Comparison of ENCODE assay signal across 9 cellular contexts in genomic region chr13:77386880-77387606, GRCh38.
DNase-seq lines count a peak whose midpoint lies in the region; ATAC-seq, FAIRE-seq and TF ChIP-seq lines count a peak whose summit lies in the region.
"Had no signal": no experiment of that assay in that cellular context is flagged by ENCODE, and none has a peak within 500 bp of the region (broad histone marks: within the 10 kb centered on the region; RNA-seq: fewer than 3 reads in every experiment).

No MANE protein-coding gene starts in this region.

- H4K8ac ChIP-seq in IMR-90 (ENCODE audit: low read depth in 2 of 2, low read length in 2 of 2): peak overlapping the region in 1 of 2 experiments; percentile 43; a peak in 1 of 4 replicates

- H3K4me3 ChIP-seq in right lobe of liver: no peak overlapping the region
- H3K4me3 ChIP-seq in HepG2 (replicated peaks in 1 of 3; ENCODE audit: insufficient read depth in 1 of 3, low read depth in 2 of 3, low read length in 3 of 3): no peak overlapping the region
- no peak overlapping the region for H3K4me3 ChIP-seq in IMR-90 (ENCODE audit: insufficient read depth, low read depth, low read length)
- no peak overlapping the region for H3K4me3 ChIP-seq in foreskin fibroblast (ENCODE audit: low read depth in 1 of 2, low read length in 2 of 2)
- H3K4me3 ChIP-seq in vagina: no peak overlapping the region

- no peak for FAIRE-seq in HepG2 (lab: Jason Lieb, UNC)

- peak overlapping the region; percentile 7; the same call in 1 of the 2 replicates for H3K14ac ChIP-seq in IMR-90 (replicated peaks; ENCODE audit: low read depth, low read length)

- 42% methylated on average over 5 of the region's 5 CpGs for whole genome bisulfite sequencing in right lobe of liver (ENCODE audit: insufficient coverage, low coverage, low lambda C conversion rate, missing lambda C conversion rate)
- 8% methylated on average over 4 of the region's 5 CpGs for WGBS in HepG2 (ENCODE audit: low lambda C conversion rate)
- no CpG with 5 or more reads among the region's 5 CpGs for WGBS in IMR-90 (ENCODE audit: extremely low coverage in 2 of 2, insufficient read length in 1 of 2), 2 experiments

- no peaks in the 10 kb centered on the region for H3K79me1 ChIP-seq in IMR-90 (ENCODE audit: low read depth in 1 of 2, low read length in 2 of 2)

- dilution Hi-C loops in IMR-90 (cut with HindIII; ENCODE audit: low sequenced_read_pairs, unreplicated experiment): no loop called here

- peak overlapping the region; percentile 9; the same call in 1 of the 3 replicates for H2BK15ac ChIP-seq in IMR-90 (ENCODE audit: low read depth, low read length)

- H4K20me1 ChIP-seq in HepG2 (ENCODE audit: insufficient read depth, low read length): no peaks in the 10 kb centered on the region
- no peaks in the 10 kb centered on the region for H4K20me1 ChIP-seq in IMR-90 (ENCODE audit: insufficient read depth, low read length)

- intact Hi-C loops in right lobe of liver (cut with DNase I): no loop called here
- intact Hi-C loops in HepG2 (cut with micrococcal nuclease; ENCODE audit: unreplicated experiment): no loop called here
- intact Hi-C loops in IMR-90 (cut with micrococcal nuclease): no loop called here
- intact Hi-C loops in vagina (cut with DNase I): no loop called here
- intact Hi-C loops in posterior cingulate gyrus (cut with DNase I): no loop called here

- no peaks in the 10 kb centered on the region for H3K79me2 ChIP-seq in HepG2 (ENCODE audit: insufficient read depth, low read length)

- ATAC-seq in right lobe of liver (peak; percentile 39 to 78 (median 44)), HepG2 (no peak), IMR-90 (ENCODE audit: low read depth) (peak; percentile 73), GM19467 (IDR thresholded peaks at IDR 0.05; ENCODE audit: unreplicated experiment) (no peak)

- H4K5ac ChIP-seq in IMR-90 (ENCODE audit: low read depth, low read length): peak overlapping the region; percentile 20; the same call in 1 of the 2 replicates

- H3K27me3 ChIP-seq in right lobe of liver: no peaks in the 10 kb centered on the region
- no peaks in the 10 kb centered on the region for H3K27me3 ChIP-seq in HepG2 (ENCODE audit: control insufficient read depth in 1 of 2, insufficient read depth in 2 of 2, low read length in 2 of 2)
- H3K27me3 ChIP-seq in IMR-90 (ENCODE audit: control insufficient read depth, insufficient read depth, low read length): no peaks in the 10 kb centered on the region; the same call in 1 of the 2 replicates
- no peaks in the 10 kb centered on the region for H3K27me3 ChIP-seq in vagina

- H3K18ac ChIP-seq in IMR-90 (ENCODE audit: low read depth, low read length): peak overlapping the region; percentile 72; the same call in 1 of the 2 replicates

- H3K23ac ChIP-seq in IMR-90 (ENCODE audit: low read depth, low read length): 0 out of 2 replicates have a peak overlapping the region, but pooled peaks have one; percentile 46

- H4K91ac ChIP-seq in IMR-90 (ENCODE audit: insufficient read depth, low read depth, low read length): peak overlapping the region; percentile 58

- no peak overlapping the region for H3K4me2 ChIP-seq in HepG2 (ENCODE audit: low read depth, low read length)
- H3K4me2 ChIP-seq in IMR-90 (ENCODE audit: low read depth, low read length): no peak overlapping the region

- H2AFZ ChIP-seq in HepG2 (ENCODE audit: low read length): no peak overlapping the region
- H2AFZ ChIP-seq in IMR-90 (replicated peaks; ENCODE audit: low read length, poor library complexity): peak overlapping the region; percentile 16

- H2AK5ac ChIP-seq in IMR-90 (ENCODE audit: low read depth, low read length): no peak overlapping the region; the same call in 1 of the 2 replicates

- BruUV-seq in HepG2 (replicated peaks; lab: Mats Ljungman, UMichigan) (no TSS peak), IMR-90 (replicated peaks; lab: Mats Ljungman, UMichigan) (no TSS peak)

- H2BK5ac ChIP-seq in IMR-90 (ENCODE audit: low read depth, low read length, poor library complexity, severe bottlenecking): peak overlapping the region; percentile 58

- H3K36me3 ChIP-seq in right lobe of liver: no peaks in the 10 kb centered on the region
- H3K36me3 ChIP-seq in HepG2 (replicated peaks in 1 of 2; ENCODE audit: control insufficient read depth in 1 of 2, insufficient read depth in 2 of 2, low read length in 2 of 2): no peaks in the 10 kb centered on the region
- no peaks in the 10 kb centered on the region for H3K36me3 ChIP-seq in IMR-90 (ENCODE audit: control insufficient read depth, insufficient read depth, low read length)
- H3K36me3 ChIP-seq in vagina: no peaks in the 10 kb centered on the region

- H3K9me1 ChIP-seq in IMR-90 (ENCODE audit: insufficient read depth, low read length): peaks cover 2% of the 10 kb centered on the region; the same call in 1 of the 2 replicates

- H3K9me3 ChIP-seq in right lobe of liver: no peaks in the 10 kb centered on the region
- no peaks in the 10 kb centered on the region for H3K9me3 ChIP-seq in HepG2 (ENCODE audit: low read length)
- no peaks in the 10 kb centered on the region for H3K9me3 ChIP-seq in IMR-90 (ENCODE audit: control insufficient read depth, insufficient read depth, low read length)
- H3K9me3 ChIP-seq in vagina: no peaks in the 10 kb centered on the region

- H2AK9ac ChIP-seq in IMR-90 (replicated peaks; ENCODE audit: low read depth, low read length, poor library complexity): no peak overlapping the region

- no peak for TF ChIP-seq CTCF in right lobe of liver (IDR thresholded peaks at IDR 0.05)
- no peak for TF ChIP-seq CTCF in HepG2 (CRISPR knock-in tag; IDR thresholded peaks at IDR 0.05)
- no peak for TF ChIP-seq CTCF in IMR-90 (conservative IDR thresholded peaks at IDR 0.05; ENCODE audit: low read depth, low read length)
- TF ChIP-seq CTCF in foreskin fibroblast (IDR thresholded peaks at IDR 0.05; ENCODE audit: low read depth, low read length): no peak
- TF ChIP-seq CTCF in vagina (IDR thresholded peaks at IDR 0.05): no peak
- TF ChIP-seq CTCF in GM13977 (IDR thresholded peaks at IDR 0.05; ENCODE audit: extremely low read depth, insufficient read depth, missing control alignments): no peak

- H3K9ac ChIP-seq in HepG2 (ENCODE audit: insufficient read depth, low read depth, low read length): no peak overlapping the region
- no peak overlapping the region for H3K9ac ChIP-seq in IMR-90 (ENCODE audit: low read depth, low read length)

- no peak overlapping the region for H3K56ac ChIP-seq in IMR-90 (ENCODE audit: extremely low read depth, insufficient read depth, low read length)

- peak overlapping the region; percentile 90 for H2BK120ac ChIP-seq in IMR-90 (ENCODE audit: low read depth, low read length)

- H2BK20ac ChIP-seq in IMR-90 (ENCODE audit: low read depth, low read length): peak overlapping the region; percentile 88

- H3K4me1 ChIP-seq in right lobe of liver (no peaks in the 10 kb centered on the region), HepG2 (ENCODE audit: insufficient read depth, low read length) (no peaks in the 10 kb centered on the region), IMR-90 (ENCODE audit: control insufficient read depth, insufficient read depth, low read length) (peaks cover 6% of the 10 kb centered on the region; the same call in 1 of the 2 replicates), vagina (peaks cover 51% of the 10 kb centered on the region)

- CTCF ChIA-PET in HepG2 (lab: Yijun Ruan, JAX; ENCODE audit: low intra/inter-chr PET ratio, low total read pairs) (no interaction called here), IMR-90 (lab: Yijun Ruan, JAX) (no interaction called here)

- in situ Hi-C loops in HepG2 (cut with HindIII; ENCODE audit: extremely low pct_ligation_motif_present, low pct_unique_long_range_greater_than_20kb) (no loop called here), IMR-90 (cut with MboI; ENCODE audit: low sequenced_read_pairs) (no loop called here), GM13977 (cut with MboI; ENCODE audit: low pct_unique_long_range_greater_than_20kb, low sequenced_read_pairs, unreplicated experiment) (no loop called here)

- POLR2A ChIA-PET in HepG2 (lab: Yijun Ruan, JAX) (no interaction called here), IMR-90 (lab: Charles Lee; ENCODE audit: unreplicated experiment) (no interaction called here)

- peak overlapping the region; percentile 78 for H3K4ac ChIP-seq in IMR-90 (ENCODE audit: low read depth, low read length)

- TF ChIP-seq POLR2A in right lobe of liver (IDR thresholded peaks at IDR 0.05) (no peak), HepG2 (IDR thresholded peaks at IDR 0.05; ENCODE audit: insufficient read depth in 1 of 2, low read depth in 2 of 2, low read length in 2 of 2) (no peak), IMR-90 (IDR thresholded peaks at IDR 0.05; ENCODE audit: low read depth, low read length) (no peak), vagina (IDR thresholded peaks at IDR 0.05) (no peak)

- TF ChIP-seq RAD21 in HepG2 (CRISPR knock-in tag; IDR thresholded peaks at IDR 0.05): no peak
- no peak for TF ChIP-seq RAD21 in IMR-90 (IDR thresholded peaks at IDR 0.05; ENCODE audit: low read length)

- DNase-seq in right lobe of liver: no peak
- DNase-seq in HepG2 (ENCODE audit: low spot score): no peak
- peak; percentile 33 for DNase-seq in IMR-90
- DNase-seq in foreskin fibroblast: peak; percentile 50 to 71
- DNase-seq in vagina (ENCODE audit: extremely low spot score in 2 of 2): peak in 1 of 2 donors; percentile 87
- DNase-seq in posterior cingulate gyrus: no peak
- DNase-seq in GM13977 (ENCODE audit: low spot score): no peak
- DNase-seq: CD4-positive, CD25-positive, alpha-beta regulatory T cell had no signal

- TF ChIP-seq EP300 in HepG2 (IDR thresholded peaks at IDR 0.05; ENCODE audit: low read depth in 2 of 2, low read length in 2 of 2): no peak
- no peak for TF ChIP-seq EP300 in HepG2 (CRISPR knock-in tag; IDR thresholded peaks at IDR 0.05; ENCODE audit: borderline replicate concordance)

- no peak overlapping the region for H3K27ac ChIP-seq in right lobe of liver
- H3K27ac ChIP-seq in HepG2 (ENCODE audit: extremely low read length, insufficient read depth, low read length): no peak overlapping the region
- H3K27ac ChIP-seq in IMR-90 (ENCODE audit: insufficient read depth, low read length): no peak overlapping the region
- peak overlapping the region; percentile 3 for H3K27ac ChIP-seq in vagina

TF ChIP-seq in IMR-90, 13 proteins besides CTCF, POLR2A, EP300 and RAD21 (continues in another document):
- TF ChIP-seq FOS (IDR thresholded peaks at IDR 0.05; ENCODE audit: low read depth, low read length) (no peak), BHLHE40 (IDR thresholded peaks at IDR 0.05; ENCODE audit: low read depth, low read length) (no peak), RCOR1 (IDR thresholded peaks at IDR 0.05; ENCODE audit: insufficient replicate concordance, low read length) (no peak), NFE2L2 (IDR thresholded peaks at IDR 0.05; ENCODE audit: low read depth, low read length) (no peak), USF2 (IDR thresholded peaks at IDR 0.05; ENCODE audit: low read depth, low read length) (no peak), MAZ (IDR thresholded peaks at IDR 0.05; ENCODE audit: borderline replicate concordance, low read depth, low read length) (no peak)

Comparison
In these comparisons a context has a peak if more than half of its experiments do, and no peak if none do; other contexts are left out.
1. ATAC-seq: peak in right lobe of liver (4 of 4) and IMR-90 (single experiment); none in HepG2 (single experiment) and GM19467 (single experiment).
2. DNase-seq: peak in IMR-90 (single experiment) and foreskin fibroblast (2 of 2); none in right lobe of liver (0 of 3), HepG2 (single experiment), posterior cingulate gyrus (0 of 10) and GM13977 (single experiment).